7 cellular contexts compared by ENCODE assay signal in genomic region chr17:18033442-18034099, GRCh38. TPM values are rescaled to one million over a fixed set of nuclear protein-coding genes. Genes with fewer than 3 reads are reported as not detected.
DNase-seq lines count a peak whose midpoint lies in the region; ATAC-seq and TF ChIP-seq lines count a peak whose summit lies in the region.

No MANE protein-coding gene starts in this region.

- DNase-seq in GM06990 (ENCODE audit: extremely low read depth, insufficient read length) (peak; percentile 68), HEK293T (ENCODE audit: extremely low spot score) (peak; percentile 74), NCI-H128 (lab: John Stamatoyannopoulos, UW; ENCODE audit: unreplicated experiment) (peak; percentile 17), SK-N-DZ (ENCODE audit: low spot score) (peak; percentile 85), body of pancreas (peak; percentile 57 to 83 (median 64)), iPS DF 6.9 (ENCODE audit: low read depth, low spot score) (peak; percentile 52), spleen (no peak)

- intact Hi-C loops in body of pancreas (cut with DNase I), result no loop called here
- intact Hi-C loops in spleen (cut with DNase I; ENCODE audit: low total_unique reads), result loop anchor here (10.0 kb wide), 2 partner anchors 139 to 349 kb away; partner anchors contain the start of gene RAI1

- H3K4me1 ChIP-seq in body of pancreas, result peaks cover 15% of the 10 kb centered on the region
- no peaks in the 10 kb centered on the region for H3K4me1 ChIP-seq in iPS DF 6.9 (ENCODE audit: control insufficient read depth, insufficient read depth, low read length)
- H3K4me1 ChIP-seq in spleen, result peaks cover 14 to 68% (median 45%) of the 10 kb centered on the region in 6 donors

- POLR2A ChIA-PET in HEK293T (lab: Yijun Ruan, JAX), result interaction anchor here (1.0 to 1.4 kb wide), 3 partner anchors 142 to 221 kb away, joined by 3 to 5 read pairs (median 3); partner anchors contain the start of gene SREBF1

- H3K4me3 ChIP-seq in GM06990 (replicated peaks; ENCODE audit: low read depth, low read length) (no peak overlapping the region), body of pancreas (no peak overlapping the region), iPS DF 6.9 (ENCODE audit: low read length) (no peak overlapping the region), spleen (no peak overlapping the region)

- TF ChIP-seq CTCF in GM06990 (IDR thresholded peaks at IDR 0.05; ENCODE audit: insufficient read depth, low read length, poor library complexity, severe bottlenecking), result peak; percentile 55
- TF ChIP-seq CTCF in body of pancreas (IDR thresholded peaks at IDR 0.05), result peak; percentile 26 to 85 (median 71)
- peak; percentile 43 to 82 (median 70) for TF ChIP-seq CTCF in spleen (IDR thresholded peaks at IDR 0.05 in 8 of 11, conservative IDR thresholded peaks at IDR 0.05 in 3 of 11)

- H3K27ac ChIP-seq in body of pancreas, result no peak overlapping the region
- H3K27ac ChIP-seq in iPS DF 6.9 (ENCODE audit: low read length), result no peak overlapping the region
- peak overlapping the region in 1 of 8 donors; percentile 5 for H3K27ac ChIP-seq in spleen

- TF ChIP-seq POLR2A in body of pancreas (IDR thresholded peaks at IDR 0.05) (no peak), spleen (IDR thresholded peaks at IDR 0.05) (no peak)

- no peaks in the 10 kb centered on the region for H3K27me3 ChIP-seq in GM06990 (replicated peaks; ENCODE audit: control insufficient read depth, insufficient read depth, low read length)
- H3K27me3 ChIP-seq in body of pancreas, result no peaks in the 10 kb centered on the region
- H3K27me3 ChIP-seq in iPS DF 6.9 (ENCODE audit: control insufficient read depth, insufficient read depth, low read length), result no peaks in the 10 kb centered on the region
- no peaks in the 10 kb centered on the region for H3K27me3 ChIP-seq in spleen (replicated peaks in 1 of 7)

- H3K36me3 ChIP-seq in GM06990 (ENCODE audit: control insufficient read depth, insufficient read depth, low read length), result no peaks in the 10 kb centered on the region
- H3K36me3 ChIP-seq in body of pancreas (replicated peaks in 1 of 2; ENCODE audit: insufficient read depth in 1 of 2, low read depth in 2 of 2), result no peaks in the 10 kb centered on the region
- H3K36me3 ChIP-seq in iPS DF 6.9 (ENCODE audit: control insufficient read depth, insufficient read depth, low read length), result no peaks in the 10 kb centered on the region
- peaks cover 0 to 15% (median 0%) of the 10 kb centered on the region in 6 donors for H3K36me3 ChIP-seq in spleen

- peak; percentile 94 for ATAC-seq in body of pancreas

- CTCF ChIA-PET in HEK293T (lab: Yijun Ruan, JAX), result interaction anchor here (0.6 to 2.1 kb wide), 11 partner anchors 9 to 222 kb away, joined by 3 to 11 read pairs (median 3); no protein-coding TSS in a partner anchor

- H3K9me3 ChIP-seq in body of pancreas (no peaks in the 10 kb centered on the region), iPS DF 6.9 (ENCODE audit: control insufficient read depth, insufficient read depth, low read length) (no peaks in the 10 kb centered on the region), spleen (no peaks in the 10 kb centered on the region)

- 16 to 17% methylated on average over 5 of the region's 5 CpGs for WGBS in body of pancreas, 2 donors
- WGBS in iPS DF 6.9 (ENCODE audit: insufficient coverage, insufficient read length), result no CpG with 5 or more reads among the region's 5 CpGs
- WGBS in spleen, 5 donors, result 22 to 27% (median 25%) methylated on average over 5 of the region's 5 CpGs

TF ChIP-seq in HEK293T, 16 proteins besides CTCF, POLR2A, EP300 and RAD21:
- peak; percentile 60 for TF ChIP-seq ELF4 (IDR thresholded peaks at IDR 0.05)
- no peak for TF ChIP-seq ARNT (IDR thresholded peaks at IDR 0.05)
- no peak for TF ChIP-seq PKNOX1 (IDR thresholded peaks at IDR 0.05)
- TF ChIP-seq FOXK2 (IDR thresholded peaks at IDR 0.05), result no peak

RNA-seq across cellular contexts. Expression of gene ATPAF2, which starts 5.4 kb away (rescaled TPM):
- polyA plus RNA-seq in SK-N-DZ (2014; cell fraction: cytosol; rRNA removed), result 28.4 and 44.3 TPM in 2 replicates
- polyA plus RNA-seq in SK-N-DZ (2014; cell fraction: nucleus; rRNA removed), result 40.9 and 53.7 TPM in 2 replicates
- total RNA-seq in body of pancreas (10 to 100 TPM; 10.9 to 34.3 TPM), spleen (10 to 100 TPM; 25.2 to 57.1 (median 35.5) TPM)
- 10 to 100 TPM; 32.1 to 38.8 (median 38.8) TPM for polyA plus RNA-seq in spleen

RNA-seq across cellular contexts. Expression of gene GID4, which starts 5.6 kb away (rescaled TPM):
- polyA plus RNA-seq in SK-N-DZ (2014; cell fraction: cytosol; rRNA removed), result 8.2 and 8.6 TPM in 2 replicates
- polyA plus RNA-seq in SK-N-DZ (2014; cell fraction: nucleus; rRNA removed), result 5.6 and 8.3 TPM in 2 replicates
- 10 to 100 TPM in 1 of 2 donors, 1 to 10 TPM in 1; 3.6 to 20.4 TPM for total RNA-seq in body of pancreas
- total RNA-seq in spleen, result 10 to 100 TPM in 2 of 7 donors, 1 to 10 TPM in 5; 5.7 to 11.5 (median 9.4) TPM
- polyA plus RNA-seq in spleen, result 1 to 10 TPM; 3.0 to 3.9 (median 3.7) TPM

RNA-seq across cellular contexts. Expression of gene DRG2, which starts 54.2 kb away (rescaled TPM):
- polyA plus RNA-seq in SK-N-DZ (2014; cell fraction: cytosol; rRNA removed), result 81.0 and 85.6 TPM in 2 replicates
- polyA plus RNA-seq in SK-N-DZ (2014; cell fraction: nucleus; rRNA removed), result 173 and 206 TPM in 2 replicates
- total RNA-seq in body of pancreas (10 to 100 TPM; 17.8 to 30.1 TPM), spleen (10 to 100 TPM; 38.1 to 50.7 (median 49.4) TPM)
- 10 to 100 TPM; 39.3 to 69.1 (median 58.0) TPM for polyA plus RNA-seq in spleen
